ENCODE assay signal across 2 cellular contexts in the genomic region with DNA sequence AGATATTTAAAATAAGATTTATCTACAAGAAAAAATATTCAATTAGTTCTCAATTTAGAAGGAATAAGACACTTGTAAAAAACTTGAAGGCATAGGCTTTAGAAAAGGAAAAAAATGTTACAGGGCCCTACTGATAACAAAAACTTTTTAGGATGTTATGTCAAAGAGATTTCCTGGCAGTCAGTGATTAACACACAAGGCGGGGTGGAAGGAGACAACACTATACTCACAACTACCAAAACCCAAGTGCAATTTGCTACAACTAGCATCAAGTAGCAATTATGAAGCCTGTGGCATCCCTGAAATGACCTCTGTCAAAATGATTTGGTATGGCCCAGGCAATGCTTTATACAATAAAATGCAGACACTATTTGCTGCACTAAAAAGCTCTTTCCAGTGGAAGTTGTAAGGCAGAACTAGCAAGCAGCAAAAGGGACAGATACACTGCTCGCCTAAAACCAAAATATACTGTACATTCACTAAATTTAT.
TF ChIP-seq lines count a peak whose summit lies in the region.

No MANE protein-coding gene starts in this region.

TF ChIP-seq in A549, 52 proteins besides CTCF, POLR2A, EP300 and RAD21 (continued from another document):
- TF ChIP-seq, protein P1, sequence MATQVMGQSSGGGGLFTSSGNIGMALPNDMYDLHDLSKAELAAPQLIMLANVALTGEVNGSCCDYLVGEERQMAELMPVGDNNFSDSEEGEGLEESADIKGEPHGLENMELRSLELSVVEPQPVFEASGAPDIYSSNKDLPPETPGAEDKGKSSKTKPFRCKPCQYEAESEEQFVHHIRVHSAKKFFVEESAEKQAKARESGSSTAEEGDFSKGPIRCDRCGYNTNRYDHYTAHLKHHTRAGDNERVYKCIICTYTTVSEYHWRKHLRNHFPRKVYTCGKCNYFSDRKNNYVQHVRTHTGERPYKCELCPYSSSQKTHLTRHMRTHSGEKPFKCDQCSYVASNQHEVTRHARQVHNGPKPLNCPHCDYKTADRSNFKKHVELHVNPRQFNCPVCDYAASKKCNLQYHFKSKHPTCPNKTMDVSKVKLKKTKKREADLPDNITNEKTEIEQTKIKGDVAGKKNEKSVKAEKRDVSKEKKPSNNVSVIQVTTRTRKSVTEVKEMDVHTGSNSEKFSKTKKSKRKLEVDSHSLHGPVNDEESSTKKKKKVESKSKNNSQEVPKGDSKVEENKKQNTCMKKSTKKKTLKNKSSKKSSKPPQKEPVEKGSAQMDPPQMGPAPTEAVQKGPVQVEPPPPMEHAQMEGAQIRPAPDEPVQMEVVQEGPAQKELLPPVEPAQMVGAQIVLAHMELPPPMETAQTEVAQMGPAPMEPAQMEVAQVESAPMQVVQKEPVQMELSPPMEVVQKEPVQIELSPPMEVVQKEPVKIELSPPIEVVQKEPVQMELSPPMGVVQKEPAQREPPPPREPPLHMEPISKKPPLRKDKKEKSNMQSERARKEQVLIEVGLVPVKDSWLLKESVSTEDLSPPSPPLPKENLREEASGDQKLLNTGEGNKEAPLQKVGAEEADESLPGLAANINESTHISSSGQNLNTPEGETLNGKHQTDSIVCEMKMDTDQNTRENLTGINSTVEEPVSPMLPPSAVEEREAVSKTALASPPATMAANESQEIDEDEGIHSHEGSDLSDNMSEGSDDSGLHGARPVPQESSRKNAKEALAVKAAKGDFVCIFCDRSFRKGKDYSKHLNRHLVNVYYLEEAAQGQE (IDR thresholded peaks at IDR 0.05), result no peak
- TF ChIP-seq, protein P2, sequence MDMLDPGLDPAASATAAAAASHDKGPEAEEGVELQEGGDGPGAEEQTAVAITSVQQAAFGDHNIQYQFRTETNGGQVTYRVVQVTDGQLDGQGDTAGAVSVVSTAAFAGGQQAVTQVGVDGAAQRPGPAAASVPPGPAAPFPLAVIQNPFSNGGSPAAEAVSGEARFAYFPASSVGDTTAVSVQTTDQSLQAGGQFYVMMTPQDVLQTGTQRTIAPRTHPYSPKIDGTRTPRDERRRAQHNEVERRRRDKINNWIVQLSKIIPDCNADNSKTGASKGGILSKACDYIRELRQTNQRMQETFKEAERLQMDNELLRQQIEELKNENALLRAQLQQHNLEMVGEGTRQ (IDR thresholded peaks at IDR 0.05), result no peak
- no peak for TF ChIP-seq CBX8 (IDR thresholded peaks at IDR 0.05)
- TF ChIP-seq CHD2 (IDR thresholded peaks at IDR 0.05; ENCODE audit: low read length, partially characterized antibody), result no peak
- TF ChIP-seq RFX5 (IDR thresholded peaks at IDR 0.05), result no peak
- TF ChIP-seq TFCP2L1 (CRISPR knock-in tag; IDR thresholded peaks at IDR 0.05), result no peak
- TF ChIP-seq BHLHE40 (IDR thresholded peaks at IDR 0.05; ENCODE audit: low read depth, low read length), result no peak
- TF ChIP-seq, protein P3, sequence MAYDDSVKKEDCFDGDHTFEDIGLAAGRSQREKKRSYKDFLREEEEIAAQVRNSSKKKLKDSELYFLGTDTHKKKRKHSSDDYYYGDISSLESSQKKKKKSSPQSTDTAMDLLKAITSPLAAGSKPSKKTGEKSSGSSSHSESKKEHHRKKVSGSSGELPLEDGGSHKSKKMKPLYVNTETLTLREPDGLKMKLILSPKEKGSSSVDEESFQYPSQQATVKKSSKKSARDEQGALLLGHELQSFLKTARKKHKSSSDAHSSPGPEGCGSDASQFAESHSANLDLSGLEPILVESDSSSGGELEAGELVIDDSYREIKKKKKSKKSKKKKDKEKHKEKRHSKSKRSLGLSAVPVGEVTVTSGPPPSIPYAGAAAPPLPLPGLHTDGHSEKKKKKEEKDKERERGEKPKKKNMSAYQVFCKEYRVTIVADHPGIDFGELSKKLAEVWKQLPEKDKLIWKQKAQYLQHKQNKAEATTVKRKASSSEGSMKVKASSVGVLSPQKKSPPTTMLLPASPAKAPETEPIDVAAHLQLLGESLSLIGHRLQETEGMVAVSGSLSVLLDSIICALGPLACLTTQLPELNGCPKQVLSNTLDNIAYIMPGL (CRISPR knock-in tag; IDR thresholded peaks at IDR 0.05; ENCODE audit: borderline replicate concordance), result no peak
- no peak for TF ChIP-seq FOSL2 (IDR thresholded peaks at IDR 0.05)
- no peak for TF ChIP-seq FOSL2 (CRISPR knock-in tag; IDR thresholded peaks at IDR 0.05)
- TF ChIP-seq KDM1A (IDR thresholded peaks at IDR 0.05; ENCODE audit: low read depth), result no peak

TF ChIP-seq in HEK293, 187 proteins besides CTCF, POLR2A, EP300 and RAD21:
- TF ChIP-seq, protein P4, sequence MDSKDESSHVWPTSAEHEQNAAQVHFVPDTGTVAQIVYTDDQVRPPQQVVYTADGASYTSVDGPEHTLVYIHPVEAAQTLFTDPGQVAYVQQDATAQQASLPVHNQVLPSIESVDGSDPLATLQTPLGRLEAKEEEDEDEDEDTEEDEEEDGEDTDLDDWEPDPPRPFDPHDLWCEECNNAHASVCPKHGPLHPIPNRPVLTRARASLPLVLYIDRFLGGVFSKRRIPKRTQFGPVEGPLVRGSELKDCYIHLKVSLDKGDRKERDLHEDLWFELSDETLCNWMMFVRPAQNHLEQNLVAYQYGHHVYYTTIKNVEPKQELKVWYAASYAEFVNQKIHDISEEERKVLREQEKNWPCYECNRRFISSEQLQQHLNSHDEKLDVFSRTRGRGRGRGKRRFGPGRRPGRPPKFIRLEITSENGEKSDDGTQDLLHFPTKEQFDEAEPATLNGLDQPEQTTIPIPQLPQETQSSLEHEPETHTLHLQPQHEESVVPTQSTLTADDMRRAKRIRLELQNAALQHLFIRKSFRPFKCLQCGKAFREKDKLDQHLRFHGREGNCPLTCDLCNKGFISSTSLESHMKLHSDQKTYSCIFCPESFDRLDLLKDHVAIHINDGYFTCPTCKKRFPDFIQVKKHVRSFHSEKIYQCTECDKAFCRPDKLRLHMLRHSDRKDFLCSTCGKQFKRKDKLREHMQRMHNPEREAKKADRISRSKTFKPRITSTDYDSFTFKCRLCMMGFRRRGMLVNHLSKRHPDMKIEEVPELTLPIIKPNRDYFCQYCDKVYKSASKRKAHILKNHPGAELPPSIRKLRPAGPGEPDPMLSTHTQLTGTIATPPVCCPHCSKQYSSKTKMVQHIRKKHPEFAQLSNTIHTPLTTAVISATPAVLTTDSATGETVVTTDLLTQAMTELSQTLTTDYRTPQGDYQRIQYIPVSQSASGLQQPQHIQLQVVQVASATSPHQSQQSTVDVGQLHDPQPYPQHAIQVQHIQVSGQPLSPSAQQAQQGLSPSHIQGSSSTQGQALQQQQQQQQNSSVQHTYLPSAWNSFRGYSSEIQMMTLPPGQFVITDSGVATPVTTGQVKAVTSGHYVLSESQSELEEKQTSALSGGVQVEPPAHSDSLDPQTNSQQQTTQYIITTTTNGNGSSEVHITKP (tag by site-specific recombination; IDR thresholded peaks at IDR 0.05), result peak; percentile 73
- TF ChIP-seq, protein P5, sequence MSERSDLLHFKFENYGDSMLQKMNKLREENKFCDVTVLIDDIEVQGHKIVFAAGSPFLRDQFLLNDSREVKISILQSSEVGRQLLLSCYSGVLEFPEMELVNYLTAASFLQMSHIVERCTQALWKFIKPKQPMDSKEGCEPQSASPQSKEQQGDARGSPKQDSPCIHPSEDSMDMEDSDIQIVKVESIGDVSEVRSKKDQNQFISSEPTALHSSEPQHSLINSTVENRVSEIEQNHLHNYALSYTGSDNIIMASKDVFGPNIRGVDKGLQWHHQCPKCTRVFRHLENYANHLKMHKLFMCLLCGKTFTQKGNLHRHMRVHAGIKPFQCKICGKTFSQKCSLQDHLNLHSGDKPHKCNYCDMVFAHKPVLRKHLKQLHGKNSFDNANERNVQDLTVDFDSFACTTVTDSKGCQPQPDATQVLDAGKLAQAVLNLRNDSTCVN (tag by site-specific recombination; optimal IDR thresholded peaks at IDR 0.05), result no peak
- peak; percentile 74; the same call in 1 of the 2 replicates for TF ChIP-seq SP7 (tag by site-specific recombination; IDR thresholded peaks at IDR 0.05)
- TF ChIP-seq, protein P6, sequence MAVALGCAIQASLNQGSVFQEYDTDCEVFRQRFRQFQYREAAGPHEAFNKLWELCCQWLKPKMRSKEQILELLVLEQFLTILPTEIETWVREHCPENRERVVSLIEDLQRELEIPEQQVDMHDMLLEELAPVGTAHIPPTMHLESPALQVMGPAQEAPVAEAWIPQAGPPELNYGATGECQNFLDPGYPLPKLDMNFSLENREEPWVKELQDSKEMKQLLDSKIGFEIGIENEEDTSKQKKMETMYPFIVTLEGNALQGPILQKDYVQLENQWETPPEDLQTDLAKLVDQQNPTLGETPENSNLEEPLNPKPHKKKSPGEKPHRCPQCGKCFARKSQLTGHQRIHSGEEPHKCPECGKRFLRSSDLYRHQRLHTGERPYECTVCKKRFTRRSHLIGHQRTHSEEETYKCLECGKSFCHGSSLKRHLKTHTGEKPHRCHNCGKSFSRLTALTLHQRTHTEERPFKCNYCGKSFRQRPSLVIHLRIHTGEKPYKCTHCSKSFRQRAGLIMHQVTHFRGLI (tag by site-specific recombination; IDR thresholded peaks at IDR 0.05), result no peak
